24 cellular contexts compared by ENCODE assay signal in the genomic region with DNA sequence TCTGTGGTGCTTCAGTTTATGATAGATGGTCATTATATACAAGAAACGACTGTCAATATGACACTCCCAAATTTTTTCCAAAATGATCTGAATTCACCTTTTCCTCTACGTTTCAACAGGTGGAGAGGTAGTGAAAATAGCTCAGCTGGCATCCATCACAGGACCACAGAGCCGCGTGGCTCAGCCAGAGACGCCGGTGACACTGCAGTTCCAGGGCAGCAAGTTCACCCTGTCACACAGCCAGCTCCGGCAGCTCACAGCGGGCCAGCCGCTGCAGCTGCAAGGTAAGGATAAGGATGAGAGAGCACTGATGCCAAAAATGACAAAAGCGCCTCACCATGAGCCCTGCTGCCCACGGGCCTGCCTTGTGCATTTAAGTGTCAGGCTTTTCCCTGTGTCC.
"Had no signal": no experiment of that assay in that cellular context is flagged by ENCODE, and none has a peak within 500 bp of the region (broad histone marks: within the 10 kb centered on the region; RNA-seq: fewer than 3 reads in every experiment).

No MANE protein-coding gene starts in this region.

- H3K9me3 Mint-ChIP-seq: dendritic cell treated with granulocyte-macrophage colony-stimulating factor and Interleukin-4, amounts not matched to agents 40 ng/mL and 50 ng/mL, for 4 days; effector memory CD8-positive, alpha-beta T cell; naive thymus-derived CD8-positive, alpha-beta T cell; neural crest cell; stimulated activated naive B cell treated with anti-CD40 and anti-IgM and Interleukin-4, amounts not matched to agents 10 μg/mL and 1 μg/mL and 100 μg/mL, for 72 hours had no signal

- H3K27ac Mint-ChIP-seq: dendritic cell treated with granulocyte-macrophage colony-stimulating factor and Interleukin-4, amounts not matched to agents 40 ng/mL and 50 ng/mL, for 4 days; effector memory CD8-positive, alpha-beta T cell; progenitor cell of endocrine pancreas; stimulated activated naive B cell treated with anti-CD40 and anti-IgM and Interleukin-4, amounts not matched to agents 10 μg/mL and 1 μg/mL and 100 μg/mL, for 72 hours had no signal

- H3K4me1 ChIP-seq: esophagus squamous epithelium, stomach, transverse colon had no signal

- H3K9me3 ChIP-seq: esophagus squamous epithelium, mucosa of descending colon, ovary, stomach, thoracic aorta, transverse colon had no signal

- H3K27me3 ChIP-seq: esophagus squamous epithelium, ovary, stomach, transverse colon had no signal

- H3K36me3 ChIP-seq: ovary had no signal

- H3K27me3 Mint-ChIP-seq: dendritic cell treated with granulocyte-macrophage colony-stimulating factor and Interleukin-4, amounts not matched to agents 40 ng/mL and 50 ng/mL, for 4 days; effector memory CD8-positive, alpha-beta T cell; naive thymus-derived CD8-positive, alpha-beta T cell; progenitor cell of endocrine pancreas; stimulated activated naive B cell treated with anti-CD40 and anti-IgM and Interleukin-4, amounts not matched to agents 10 μg/mL and 1 μg/mL and 100 μg/mL, for 72 hours had no signal

- H3K27ac ChIP-seq: epithelial cell of prostate, esophagus squamous epithelium, ovary, skin epidermis, stomach, thoracic aorta, transverse colon had no signal

- DNase-seq: effector memory CD8-positive, alpha-beta T cell; esophagus squamous epithelium; foreskin fibroblast; hippocampal formation; left colon; mammary epithelial cell; mucosa of descending colon; nucleus accumbens; stimulated activated CD4-positive, alpha-beta T cell treated with anti-CD3 and anti-CD28 coated beads, Interleukin-2, amount 100 ng/mL, for 24 hours; stimulated activated CD4-positive, alpha-beta T cell treated with anti-CD3 and anti-CD28 coated beads, Interleukin-4, amount 100 ng/mL, for 4 hours; stimulated activated naive B cell treated with anti-CD40 and anti-IgM and Interleukin-4, amounts not matched to agents 10 μg/mL and 1 μg/mL and 100 μg/mL, for 72 hours; stomach; substantia nigra; transverse colon had no signal

- H3K4me3 ChIP-seq: esophagus squamous epithelium, mucosa of descending colon, ovary, skin epidermis, stomach, thoracic aorta, transverse colon had no signal

- FAIRE-seq: colon had no signal

- H3K4me3 Mint-ChIP-seq: dendritic cell treated with granulocyte-macrophage colony-stimulating factor and Interleukin-4, amounts not matched to agents 40 ng/mL and 50 ng/mL, for 4 days; effector memory CD8-positive, alpha-beta T cell; naive thymus-derived CD8-positive, alpha-beta T cell; neural crest cell; stimulated activated naive B cell treated with anti-CD40 and anti-IgM and Interleukin-4, amounts not matched to agents 10 μg/mL and 1 μg/mL and 100 μg/mL, for 72 hours had no signal

- ATAC-seq: effector memory CD8-positive, alpha-beta T cell; left colon; mucosa of descending colon; naive thymus-derived CD8-positive, alpha-beta T cell; sciatic nerve; stimulated activated naive B cell treated with anti-CD40 and anti-IgM and Interleukin-4, amounts not matched to agents 10 μg/mL and 1 μg/mL and 100 μg/mL, for 72 hours had no signal

- H3K4me1 Mint-ChIP-seq: naive thymus-derived CD8-positive, alpha-beta T cell; neural crest cell; stimulated activated naive B cell treated with anti-CD40 and anti-IgM and Interleukin-4, amounts not matched to agents 10 μg/mL and 1 μg/mL and 100 μg/mL, for 72 hours had no signal
